In genomic region chrX:44875185-44875489, GRCh38 we compare ENCODE assay signal across 8 cellular contexts. TPM values are rescaled to one million over a fixed set of nuclear protein-coding genes. Genes with fewer than 3 reads are reported as not detected.
DNase-seq lines count a peak whose midpoint lies in the region; FAIRE-seq and TF ChIP-seq lines count a peak whose summit lies in the region.

No MANE protein-coding gene starts in this region.

- no peak overlapping the region for H3K27ac ChIP-seq in H9 (ENCODE audit: insufficient read length, low read depth, low read length)
- H3K27ac ChIP-seq in skin epidermis, result peak overlapping the region in 13 of 21 experiments; percentile 91 to 99 (median 97)

- DNase-seq in H9, result no peak
- DNase-seq in glutamatergic neuron, result no peak
- DNase-seq in NCI-H82 (lab: John Stamatoyannopoulos, UW), result no peak
- DNase-seq in HuH-7.5 (ENCODE audit: low spot score), result no peak
- no peak for DNase-seq in HTR-8/SVneo (ENCODE audit: insufficient read length, low spot score)
- no peak for DNase-seq in activated effector memory CD4-positive, alpha-beta T cell treated with anti-CD3 and anti-CD28 coated beads, Interleukin-2, amount 50 U/mL, for 16 hours

- WGBS in H9 (ENCODE audit: extremely low coverage, insufficient read length, low lambda C conversion rate), result no CpG with 5 or more reads among the region's 5 CpGs

- no peak overlapping the region for H3K14ac ChIP-seq in H9 (ENCODE audit: insufficient read depth, low read length)

- H3K18ac ChIP-seq in H9 (ENCODE audit: insufficient read length, low read depth, low read length), result no peak overlapping the region

- H3K4ac ChIP-seq in H9 (ENCODE audit: low read depth, low read length), result no peak overlapping the region

- no peak overlapping the region for H4K5ac ChIP-seq in H9 (ENCODE audit: insufficient read length, low read depth, low read length)

- H3K27me3 Mint-ChIP-seq in H9 (ENCODE audit: low read depth) (no peaks in the 10 kb centered on the region), glutamatergic neuron (ENCODE audit: unreplicated experiment) (peaks cover 3% of the 10 kb centered on the region)

- no peak overlapping the region for H4K91ac ChIP-seq in H9 (ENCODE audit: insufficient read length, low read depth, low read length)

- H2BK12ac ChIP-seq in H9 (ENCODE audit: insufficient read length, low read depth, low read length), result no peak overlapping the region

- H3K79me2 ChIP-seq in H9 (ENCODE audit: insufficient read depth, low read length), result peaks cover 11% of the 10 kb centered on the region; the same call in 1 of the 2 replicates

- H4K8ac ChIP-seq in H9 (replicated peaks; ENCODE audit: insufficient read length, low read depth, low read length), result no peak overlapping the region

- no peak overlapping the region for H3T11ph ChIP-seq in H9 (ENCODE audit: low read length)

- no peak overlapping the region for H2BK15ac ChIP-seq in H9 (ENCODE audit: low read depth, low read length)

- H3K36me3 Mint-ChIP-seq in H9 (ENCODE audit: insufficient read depth in 1 of 3, low read depth in 3 of 3), result peaks cover 8 to 11% (median 10%) of the 10 kb centered on the region in 3 experiments
- H3K36me3 Mint-ChIP-seq in glutamatergic neuron (ENCODE audit: unreplicated experiment), result no peaks in the 10 kb centered on the region

- H3K23me2 ChIP-seq in H9 (ENCODE audit: insufficient read length, low read depth, low read length, poor library complexity, severe bottlenecking), result no peaks in the 10 kb centered on the region

- TF ChIP-seq CTCF in H9 (conservative IDR thresholded peaks at IDR 0.05), result no peak
- no peak for TF ChIP-seq CTCF in WI38 (IDR thresholded peaks at IDR 0.05; ENCODE audit: low read depth, low read length)
- TF ChIP-seq CTCF in glutamatergic neuron (IDR thresholded peaks at IDR 0.05; ENCODE audit: partially characterized antibody, unreplicated experiment), result no peak

- no peaks in the 10 kb centered on the region for H3K79me1 ChIP-seq in H9 (ENCODE audit: insufficient read depth, low read depth, low read length, poor library complexity, severe bottlenecking)

- H2BK20ac ChIP-seq in H9 (ENCODE audit: low read depth, low read length, poor library complexity, severe bottlenecking), result no peak overlapping the region

- FAIRE-seq in HTR-8/SVneo (lab: Jason Lieb, UNC), result no peak

- H3K4me2 ChIP-seq in H9 (ENCODE audit: insufficient read depth, insufficient read length, low read length), result peak overlapping the region; percentile 90

- peaks cover 11% of the 10 kb centered on the region for H3K9me3 ChIP-seq in H9 (ENCODE audit: control insufficient read depth, low read depth, low read length)

- peak overlapping the region; percentile 24 for H3K9ac ChIP-seq in H9 (ENCODE audit: extremely low read depth, insufficient read length, low read length)

- peaks cover 4 to 12% of the 10 kb centered on the region in 2 experiments for H3K4me1 Mint-ChIP-seq in H9
- peaks cover 3% of the 10 kb centered on the region for H3K4me1 Mint-ChIP-seq in glutamatergic neuron (ENCODE audit: low read depth, unreplicated experiment)

- H3K4me3 Mint-ChIP-seq in H9 (peak overlapping the region; percentile 86 to 95), glutamatergic neuron (ENCODE audit: unreplicated experiment) (peak overlapping the region; percentile 92)

- no peaks in the 10 kb centered on the region for H4K20me1 ChIP-seq in H9 (ENCODE audit: control insufficient read depth, insufficient read depth, insufficient read length)

- H3K27ac Mint-ChIP-seq in H9 (no peak overlapping the region), glutamatergic neuron (ENCODE audit: unreplicated experiment) (peak overlapping the region; percentile 52)

- H3K56ac ChIP-seq in H9 (ENCODE audit: insufficient read length, low read depth, low read length), result no peak overlapping the region

- H2BK120ac ChIP-seq in H9 (ENCODE audit: low read depth, low read length, poor library complexity, severe bottlenecking), result no peak overlapping the region

- H3K23ac ChIP-seq in H9 (ENCODE audit: insufficient read length, low read depth, low read length), result no peak overlapping the region

- no peaks in the 10 kb centered on the region for H3K4me1 ChIP-seq in H9 (ENCODE audit: insufficient read depth, low read length)

- peak overlapping the region; percentile 93 for H3K4me3 ChIP-seq in WI38 (ENCODE audit: low read depth, low read length)
- peak overlapping the region; percentile 62 to 87 (median 72) for H3K4me3 ChIP-seq in skin epidermis

- H2AK5ac ChIP-seq in H9 (ENCODE audit: insufficient read length, low read length), result no peak overlapping the region

- H2AFZ ChIP-seq in H9 (ENCODE audit: low read length), result no peak overlapping the region

- H3K27me3 ChIP-seq in H9 (ENCODE audit: insufficient read depth, low read length), result no peaks in the 10 kb centered on the region

- H3K9me3 Mint-ChIP-seq in H9, result peaks cover 33 to 45% of the 10 kb centered on the region in 2 experiments
- peaks cover 7% of the 10 kb centered on the region for H3K9me3 Mint-ChIP-seq in glutamatergic neuron (ENCODE audit: unreplicated experiment)

- H2BK5ac ChIP-seq in H9 (ENCODE audit: insufficient read length, low read length), result no peak overlapping the region

RNA-seq across cellular contexts. Expression of gene KDM6A, which starts 2.1 kb away (rescaled TPM):
- total RNA-seq in H9 (2021) (41.1 and 42.8 TPM in 2 replicates), glutamatergic neuron (ENCODE audit: unreplicated experiment) (26.5 TPM)

RNA-seq across cellular contexts. Expression of gene DUSP21, which starts 31.3 kb away (rescaled TPM):
- not detected in 2 replicates for total RNA-seq in H9 (2021)
- not detected for total RNA-seq in glutamatergic neuron (ENCODE audit: unreplicated experiment)
